Comparison of ENCODE assay signal across 18 cellular contexts in the genomic region with DNA sequence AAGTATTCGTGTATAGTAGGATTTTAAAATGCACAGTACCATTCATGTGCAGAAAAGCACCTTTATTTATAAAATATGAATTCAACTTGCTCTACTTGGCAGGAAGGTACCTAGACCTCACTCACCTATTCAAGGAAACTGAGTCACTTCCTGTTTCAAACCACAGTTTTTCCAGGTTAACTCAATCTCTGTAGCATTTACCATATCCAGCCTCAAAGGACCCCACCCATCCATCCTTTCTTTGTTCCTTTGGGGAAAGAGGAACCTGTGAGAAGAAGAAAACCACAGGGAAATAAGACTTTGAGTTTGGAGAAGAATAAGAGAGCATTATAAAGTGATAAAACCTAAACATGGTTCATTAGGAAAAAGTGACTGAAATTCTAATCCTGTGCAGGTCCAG.
DNase-seq lines count a peak whose midpoint lies in the region; ATAC-seq, FAIRE-seq and TF ChIP-seq lines count a peak whose summit lies in the region.
"Had no signal": no experiment of that assay in that cellular context is flagged by ENCODE, and none has a peak within 500 bp of the region (broad histone marks: within the 10 kb centered on the region; RNA-seq: fewer than 3 reads in every experiment).

No MANE protein-coding gene starts in this region.

- CTCF ChIA-PET in activated CD8-positive, alpha-beta memory T cell treated with anti-CD3 and anti-CD28 coated beads, Interleukin-2, amount 10 ng/mL, durations not matched to agents 7 days and 5 days (lab: Charles Lee) = no interaction called here

- no peaks in the 10 kb centered on the region for H4K20me1 ChIP-seq in keratinocyte (ENCODE audit: control insufficient read depth, extremely low read depth, insufficient read depth, low read length)
- H4K20me1 ChIP-seq: BLaER1 had no signal

- H3K9me3 ChIP-seq in keratinocyte (ENCODE audit: control insufficient read depth, low read depth, low read length) (no peaks in the 10 kb centered on the region), thoracic aorta (no peaks in the 10 kb centered on the region)
- H3K9me3 ChIP-seq: BLaER1 had no signal

- H3K27ac Mint-ChIP-seq in activated naive CD8-positive, alpha-beta T cell treated with anti-CD3 and anti-CD28 coated beads, Interleukin-2, amount 10 ng/mL, durations not matched to agents 7 days and 5 days = no peak overlapping the region
- no peak overlapping the region for H3K27ac Mint-ChIP-seq in activated naive CD8-positive, alpha-beta T cell treated with anti-CD3 and anti-CD28 coated beads for 36 hours
- H3K27ac Mint-ChIP-seq in activated T-helper 1 cell treated with anti-CD3 and anti-CD28 coated beads, Interleukin-12 subunit alpha, Interleukin-12 subunit beta, Interleukin-2, Interleukin-4 antibody, amounts not matched to agents 30 ng/mL and 10 ng/mL and 1 ng/mL, durations not matched to agents 14 hours and 24 hours and 36 hours = no peak overlapping the region
- H3K27ac Mint-ChIP-seq in activated CD8-positive, alpha-beta memory T cell treated with anti-CD3 and anti-CD28 coated beads, Interleukin-2, amount 10 ng/mL, durations not matched to agents 7 days and 5 days = no peak overlapping the region

- dilution Hi-C loops in keratinocyte (cut with MboI; ENCODE audit: extremely low pct_ligation_motif_present, low sequenced_read_pairs) = no loop called here

- H3K27me3 Mint-ChIP-seq in activated naive CD8-positive, alpha-beta T cell treated with anti-CD3 and anti-CD28 coated beads, Interleukin-2, amount 10 ng/mL, durations not matched to agents 7 days and 5 days = peaks cover 11% of the 10 kb centered on the region
- H3K27me3 Mint-ChIP-seq in activated naive CD8-positive, alpha-beta T cell treated with anti-CD3 and anti-CD28 coated beads for 36 hours = peaks cover 4% of the 10 kb centered on the region
- H3K27me3 Mint-ChIP-seq in activated T-helper 1 cell treated with anti-CD3 and anti-CD28 coated beads, Interleukin-12 subunit alpha, Interleukin-12 subunit beta, Interleukin-2, Interleukin-4 antibody, amounts not matched to agents 30 ng/mL and 10 ng/mL and 1 ng/mL, durations not matched to agents 14 hours and 24 hours and 36 hours (ENCODE audit: insufficient read depth) = peaks cover 7% of the 10 kb centered on the region
- H3K27me3 Mint-ChIP-seq in activated CD8-positive, alpha-beta memory T cell treated with anti-CD3 and anti-CD28 coated beads, Interleukin-2, amount 10 ng/mL, durations not matched to agents 7 days and 5 days = peaks cover 8% of the 10 kb centered on the region

- no peak for DNase-seq in activated naive CD8-positive, alpha-beta T cell treated with anti-CD3 and anti-CD28 coated beads, Interleukin-2, amount 10 ng/mL, durations not matched to agents 7 days and 5 days
- no peak for DNase-seq in activated naive CD8-positive, alpha-beta T cell treated with anti-CD3 and anti-CD28 coated beads for 36 hours
- no peak for DNase-seq in activated T-helper 1 cell treated with anti-CD3 and anti-CD28 coated beads, Interleukin-12 subunit alpha, Interleukin-12 subunit beta, Interleukin-2, Interleukin-4 antibody, amounts not matched to agents 30 ng/mL and 10 ng/mL and 1 ng/mL, durations not matched to agents 14 hours and 24 hours and 36 hours (ENCODE audit: low spot score)
- DNase-seq in keratinocyte (ENCODE audit: low read depth, low spot score) (peak; percentile 62), thoracic aorta (ENCODE audit: low spot score) (no peak), C1 segment of cervical spinal cord (lab: John Stamatoyannopoulos, UW) (no peak)
- no peak for DNase-seq in activated CD8-positive, alpha-beta memory T cell treated with anti-CD3 and anti-CD28 coated beads, Interleukin-2, amount 10 ng/mL, durations not matched to agents 7 days and 5 days
- DNase-seq: DMS 273 treated with DMSO at 0.1 percent for 48 hours, NCI-H1417 treated with DMSO at 0.1 percent for 48 hours, NCI-H2029 treated with DMSO at 0.1 percent for 48 hours, NCI-H2171 treated with DMSO at 0.1 percent for 48 hours, NCI-H446 treated with DMSO at 0.1 percent for 48 hours, PC-3 had no signal

- no peaks in the 10 kb centered on the region for H3K36me3 Mint-ChIP-seq in activated naive CD8-positive, alpha-beta T cell treated with anti-CD3 and anti-CD28 coated beads, Interleukin-2, amount 10 ng/mL, durations not matched to agents 7 days and 5 days
- no peaks in the 10 kb centered on the region for H3K36me3 Mint-ChIP-seq in activated naive CD8-positive, alpha-beta T cell treated with anti-CD3 and anti-CD28 coated beads for 36 hours
- no peaks in the 10 kb centered on the region for H3K36me3 Mint-ChIP-seq in activated T-helper 1 cell treated with anti-CD3 and anti-CD28 coated beads, Interleukin-12 subunit alpha, Interleukin-12 subunit beta, Interleukin-2, Interleukin-4 antibody, amounts not matched to agents 30 ng/mL and 10 ng/mL and 1 ng/mL, durations not matched to agents 14 hours and 24 hours and 36 hours (ENCODE audit: low read depth)
- H3K36me3 Mint-ChIP-seq in activated CD8-positive, alpha-beta memory T cell treated with anti-CD3 and anti-CD28 coated beads, Interleukin-2, amount 10 ng/mL, durations not matched to agents 7 days and 5 days = no peaks in the 10 kb centered on the region

- FAIRE-seq in keratinocyte (lab: Jason Lieb, UNC) = peak; percentile 34
- FAIRE-seq: GM12878, K562 had no signal

- peaks cover 9% of the 10 kb centered on the region for H3K4me1 Mint-ChIP-seq in activated naive CD8-positive, alpha-beta T cell treated with anti-CD3 and anti-CD28 coated beads, Interleukin-2, amount 10 ng/mL, durations not matched to agents 7 days and 5 days
- peaks cover 4% of the 10 kb centered on the region for H3K4me1 Mint-ChIP-seq in activated naive CD8-positive, alpha-beta T cell treated with anti-CD3 and anti-CD28 coated beads for 36 hours
- peaks cover 28% of the 10 kb centered on the region for H3K4me1 Mint-ChIP-seq in activated T-helper 1 cell treated with anti-CD3 and anti-CD28 coated beads, Interleukin-12 subunit alpha, Interleukin-12 subunit beta, Interleukin-2, Interleukin-4 antibody, amounts not matched to agents 30 ng/mL and 10 ng/mL and 1 ng/mL, durations not matched to agents 14 hours and 24 hours and 36 hours (ENCODE audit: low read depth)
- H3K4me1 Mint-ChIP-seq in activated CD8-positive, alpha-beta memory T cell treated with anti-CD3 and anti-CD28 coated beads, Interleukin-2, amount 10 ng/mL, durations not matched to agents 7 days and 5 days = peaks cover 13% of the 10 kb centered on the region
- H3K4me1 Mint-ChIP-seq: GM23338 had no signal

- no peaks in the 10 kb centered on the region for H3K79me2 ChIP-seq in keratinocyte (ENCODE audit: control insufficient read depth, insufficient read depth, low read length)

- H3K4me3 Mint-ChIP-seq in activated naive CD8-positive, alpha-beta T cell treated with anti-CD3 and anti-CD28 coated beads, Interleukin-2, amount 10 ng/mL, durations not matched to agents 7 days and 5 days = peak overlapping the region; percentile 60
- no peak overlapping the region for H3K4me3 Mint-ChIP-seq in activated naive CD8-positive, alpha-beta T cell treated with anti-CD3 and anti-CD28 coated beads for 36 hours
- peak overlapping the region; percentile 35 for H3K4me3 Mint-ChIP-seq in activated T-helper 1 cell treated with anti-CD3 and anti-CD28 coated beads, Interleukin-12 subunit alpha, Interleukin-12 subunit beta, Interleukin-2, Interleukin-4 antibody, amounts not matched to agents 30 ng/mL and 10 ng/mL and 1 ng/mL, durations not matched to agents 14 hours and 24 hours and 36 hours
- no peak overlapping the region for H3K4me3 Mint-ChIP-seq in activated CD8-positive, alpha-beta memory T cell treated with anti-CD3 and anti-CD28 coated beads, Interleukin-2, amount 10 ng/mL, durations not matched to agents 7 days and 5 days
- H3K4me3 Mint-ChIP-seq: GM23338 had no signal

- POLR2A ChIA-PET in activated naive CD8-positive, alpha-beta T cell treated with anti-CD3 and anti-CD28 coated beads, Interleukin-2, amount 10 ng/mL, durations not matched to agents 7 days and 5 days (lab: Charles Lee) = no interaction called here

- H3K27ac ChIP-seq in keratinocyte (ENCODE audit: control insufficient read depth, insufficient read depth, low read length) (no peak overlapping the region), thoracic aorta (peak overlapping the region; percentile 29 to 63)
- H3K27ac ChIP-seq: BLaER1 had no signal

- no peaks in the 10 kb centered on the region for H3K9me1 ChIP-seq in keratinocyte (ENCODE audit: control insufficient read depth, extremely low read depth, insufficient read depth, low read length)

- no peak overlapping the region for H3K9ac ChIP-seq in keratinocyte (ENCODE audit: control insufficient read depth, extremely low read depth, insufficient read depth, low read length)
- H3K9ac ChIP-seq: BLaER1 had no signal

- H3K27me3 ChIP-seq in keratinocyte (ENCODE audit: control insufficient read depth, extremely low read depth, insufficient read depth, low read length) (no peaks in the 10 kb centered on the region), thoracic aorta (replicated peaks; ENCODE audit: insufficient read depth) (no peaks in the 10 kb centered on the region)
- H3K27me3 ChIP-seq: BLaER1 had no signal

- H3K4me1 ChIP-seq in keratinocyte (ENCODE audit: control insufficient read depth, extremely low read depth, insufficient read depth, low read length) = peaks cover 27% of the 10 kb centered on the region
- peaks cover 18 to 34% of the 10 kb centered on the region in 2 donors for H3K4me1 ChIP-seq in thoracic aorta (ENCODE audit: control insufficient read depth in 1 of 2, low read depth in 2 of 2)
- H3K4me1 ChIP-seq: BLaER1 had no signal

- intact Hi-C loops in activated T-helper 1 cell treated with anti-CD3 and anti-CD28 coated beads, Interleukin-12 subunit alpha, Interleukin-12 subunit beta, Interleukin-2, Interleukin-4 antibody, amounts not matched to agents 30 ng/mL and 10 ng/mL and 1 ng/mL, durations not matched to agents 14 hours and 24 hours and 36 hours (cut with micrococcal nuclease) = no loop called here

- H3K4me2 ChIP-seq in keratinocyte (ENCODE audit: control insufficient read depth, extremely low read depth, insufficient read depth, low read depth, low read length) = no peak overlapping the region
- H3K4me2 ChIP-seq: BLaER1, GM23338 had no signal

- TF ChIP-seq CTCF in keratinocyte (optimal IDR thresholded peaks at IDR 0.05 in 1 of 3, IDR thresholded peaks at IDR 0.05 in 1 of 3, conservative IDR thresholded peaks at IDR 0.05 in 1 of 3; ENCODE audit: extremely low read depth in 1 of 3, insufficient read depth in 2 of 3, low read length in 3 of 3) = no peak
- TF ChIP-seq CTCF in thoracic aorta (IDR thresholded peaks at IDR 0.05) = no peak

- no peak overlapping the region for H2AFZ ChIP-seq in keratinocyte (ENCODE audit: control insufficient read depth, low read length)
- H2AFZ ChIP-seq: GM23338 had no signal

- peak; percentile 36 for ATAC-seq in activated naive CD8-positive, alpha-beta T cell treated with anti-CD3 and anti-CD28 coated beads, Interleukin-2, amount 10 ng/mL, durations not matched to agents 7 days and 5 days (ENCODE audit: low read depth)
- ATAC-seq in thoracic aorta (ENCODE audit: insufficient number of reproducible peaks, low FRiP score, low read depth) (no peak), HG03039 (IDR thresholded peaks at IDR 0.05; ENCODE audit: unreplicated experiment) (no peak)
- no peak for ATAC-seq in activated CD8-positive, alpha-beta memory T cell treated with anti-CD3 and anti-CD28 coated beads, Interleukin-2, amount 10 ng/mL, durations not matched to agents 7 days and 5 days
- ATAC-seq: GM23338, K562, PC-3 had no signal

- H3K36me3 ChIP-seq in keratinocyte (ENCODE audit: control insufficient read depth in 2 of 2, extremely low read depth in 1 of 2, insufficient read depth in 2 of 2, low read length in 2 of 2) (no peaks in the 10 kb centered on the region), thoracic aorta (no peaks in the 10 kb centered on the region)
- H3K36me3 ChIP-seq: BLaER1 had no signal

- no peak overlapping the region for H3K4me3 ChIP-seq in keratinocyte (ENCODE audit: control insufficient read depth in 2 of 3, extremely low read depth in 1 of 3, insufficient read depth in 2 of 3, low read depth in 1 of 3, low read length in 3 of 3)
- H3K4me3 ChIP-seq in thoracic aorta = no peak overlapping the region
- H3K4me3 ChIP-seq: BLaER1, GM12878, GM23338, K562 had no signal

- H3K9me3 Mint-ChIP-seq in activated naive CD8-positive, alpha-beta T cell treated with anti-CD3 and anti-CD28 coated beads, Interleukin-2, amount 10 ng/mL, durations not matched to agents 7 days and 5 days = no peaks in the 10 kb centered on the region
- H3K9me3 Mint-ChIP-seq in activated naive CD8-positive, alpha-beta T cell treated with anti-CD3 and anti-CD28 coated beads for 36 hours = no peaks in the 10 kb centered on the region
- H3K9me3 Mint-ChIP-seq in activated T-helper 1 cell treated with anti-CD3 and anti-CD28 coated beads, Interleukin-12 subunit alpha, Interleukin-12 subunit beta, Interleukin-2, Interleukin-4 antibody, amounts not matched to agents 30 ng/mL and 10 ng/mL and 1 ng/mL, durations not matched to agents 14 hours and 24 hours and 36 hours = no peaks in the 10 kb centered on the region
- no peaks in the 10 kb centered on the region for H3K9me3 Mint-ChIP-seq in activated CD8-positive, alpha-beta memory T cell treated with anti-CD3 and anti-CD28 coated beads, Interleukin-2, amount 10 ng/mL, durations not matched to agents 7 days and 5 days (ENCODE audit: low read depth)
- H3K9me3 Mint-ChIP-seq: GM23338 had no signal

Comparison
In these comparisons a context has a peak if more than half of its experiments do, and no peak if none do; other contexts are left out.
1. H3K4me3 Mint-ChIP-seq: peak in activated naive CD8-positive, alpha-beta T cell treated with anti-CD3 and anti-CD28 coated beads, Interleukin-2, amount 10 ng/mL, durations not matched to agents 7 days and 5 days (single experiment) and activated T-helper 1 cell treated with anti-CD3 and anti-CD28 coated beads, Interleukin-12 subunit alpha, Interleukin-12 subunit beta, Interleukin-2, Interleukin-4 antibody, amounts not matched to agents 30 ng/mL and 10 ng/mL and 1 ng/mL, durations not matched to agents 14 hours and 24 hours and 36 hours (single experiment); none in activated naive CD8-positive, alpha-beta T cell treated with anti-CD3 and anti-CD28 coated beads for 36 hours (single experiment) and activated CD8-positive, alpha-beta memory T cell treated with anti-CD3 and anti-CD28 coated beads, Interleukin-2, amount 10 ng/mL, durations not matched to agents 7 days and 5 days (single experiment).